15 cellular contexts compared by ENCODE assay signal in the genomic region with DNA sequence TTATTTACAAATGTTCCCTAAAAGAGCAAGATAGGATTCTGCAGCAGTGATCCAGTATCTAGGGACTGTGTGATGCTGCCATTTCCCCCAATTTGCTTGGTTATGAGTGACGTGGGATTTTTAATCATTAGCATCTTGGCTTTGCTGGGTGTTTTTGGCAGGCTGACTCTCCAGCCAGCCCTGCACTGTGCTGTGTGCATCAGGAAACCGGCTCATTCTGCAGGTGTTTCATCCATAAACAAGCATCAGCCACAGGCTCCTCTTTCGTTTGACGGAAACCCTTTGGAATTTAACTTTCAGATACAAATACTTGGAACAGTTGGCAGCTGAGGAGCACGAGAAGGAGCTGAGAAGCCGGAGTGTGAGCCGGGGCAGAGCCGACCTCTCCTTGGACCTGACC.
A peak's percentile ranks its signal among the peaks of the same experiment; 100 is the strongest.
DNase-seq lines count a peak whose midpoint lies in the region; ATAC-seq and TF ChIP-seq lines count a peak whose summit lies in the region.
"Had no signal": no experiment of that assay in that cellular context is flagged by ENCODE, and none has a peak within 500 bp of the region (broad histone marks: within the 10 kb centered on the region; RNA-seq: fewer than 3 reads in every experiment).

No MANE protein-coding gene starts in this region.

- H3K4me3 Mint-ChIP-seq in endodermal cell, result no peak overlapping the region
- H3K4me3 Mint-ChIP-seq: activated T-helper 17 cell treated with anti-CD3 and anti-CD28 coated beads, Interleukin-2, amount 50 U/mL, for 72 hours; T-helper 1 cell treated with Interleukin-12 subunit alpha and Interleukin-12 subunit beta and Interleukin-4 antibody, amounts not matched to agents 30 μg/mL and 1 μg/mL, for 36 hours had no signal

- ATAC-seq in HG03045 (IDR thresholded peaks at IDR 0.05; ENCODE audit: unreplicated experiment), result no peak
- no peak for ATAC-seq in mucosa of descending colon
- no peak for ATAC-seq in GM18870 (IDR thresholded peaks at IDR 0.05; ENCODE audit: unreplicated experiment)
- ATAC-seq: activated T-helper 17 cell treated with anti-CD3 and anti-CD28 coated beads, Interleukin-2, amount 50 U/mL, for 72 hours; Right ventricle myocardium inferior had no signal

- POLR2A ChIA-PET in AG04450 (lab: Yijun Ruan, JAX), result interaction anchor here (1.1 to 1.3 kb wide), 3 partner anchors 9 to 19 kb away, joined by 3 to 4 read pairs (median 3); no protein-coding TSS in a partner anchor

- H3K36me3 ChIP-seq in muscle layer of duodenum (ENCODE audit: control insufficient read depth in 1 of 2, insufficient read depth in 2 of 2, low read length in 2 of 2), result no peaks in the 10 kb centered on the region
- H3K36me3 ChIP-seq in mucosa of descending colon (ENCODE audit: low read depth), result no peaks in the 10 kb centered on the region
- H3K36me3 ChIP-seq in endodermal cell (ENCODE audit: control insufficient read depth, insufficient read depth, low read length), result no peaks in the 10 kb centered on the region

- peaks cover 4% of the 10 kb centered on the region for H3K27me3 Mint-ChIP-seq in endodermal cell (ENCODE audit: insufficient read depth)

- TF ChIP-seq CTCF in AG04450 (IDR thresholded peaks at IDR 0.05; ENCODE audit: low read depth, low read length) (no peak), mucosa of descending colon (IDR thresholded peaks at IDR 0.05) (no peak), endodermal cell (conservative IDR thresholded peaks at IDR 0.05) (no peak)

- H3K27ac ChIP-seq in AG04450 (ENCODE audit: low read depth, low read length) (peak overlapping the region; percentile 99), muscle layer of duodenum (ENCODE audit: low read length) (peak overlapping the region; percentile 50), endodermal cell (ENCODE audit: low read depth, low read length) (no peak overlapping the region)

- intact Hi-C loops in mucosa of descending colon (cut with DNase I, micrococcal nuclease), result no loop called here

- H3K4me1 Mint-ChIP-seq in endodermal cell, result peaks cover 17% of the 10 kb centered on the region
- H3K4me1 Mint-ChIP-seq: activated T-helper 17 cell treated with anti-CD3 and anti-CD28 coated beads, Interleukin-2, amount 50 U/mL, for 72 hours had no signal

- H3K4me1 ChIP-seq in muscle layer of duodenum (ENCODE audit: control insufficient read depth in 1 of 2, insufficient read depth in 2 of 2, low read length in 2 of 2) (peaks cover 0 to 17% of the 10 kb centered on the region in 2 donors), mucosa of descending colon (ENCODE audit: low read depth) (no peaks in the 10 kb centered on the region), endodermal cell (ENCODE audit: control insufficient read depth, insufficient read depth, low read length) (no peaks in the 10 kb centered on the region)

- CTCF ChIA-PET in AG04450 (lab: Charles Lee), result interaction anchor here (1.1 kb wide), 1 partner anchor 10 kb away, joined by 3 read pairs; no protein-coding TSS in a partner anchor

- no peaks in the 10 kb centered on the region for H3K9me3 ChIP-seq in AG04450 (ENCODE audit: control insufficient read depth, insufficient read depth, low read length)
- no peaks in the 10 kb centered on the region for H3K9me3 ChIP-seq in muscle layer of duodenum (ENCODE audit: control insufficient read depth in 1 of 2, low read length in 2 of 2)
- no peaks in the 10 kb centered on the region for H3K9me3 ChIP-seq in mucosa of descending colon
- no peaks in the 10 kb centered on the region for H3K9me3 ChIP-seq in endodermal cell (ENCODE audit: control insufficient read depth, low read length)

- WGBS in endodermal cell (ENCODE audit: insufficient coverage in 1 of 2, insufficient read length in 1 of 2), 2 experiments, result 89 to 97% methylated on average over 8 of the region's 8 CpGs

- DNase-seq in AG04450 (ENCODE audit: low read depth, low spot score), result peak; percentile 80
- peak; percentile 11 for DNase-seq in HCEC 1CT
- peak; percentile 22 for DNase-seq in astrocyte of the hippocampus (ENCODE audit: low read depth, low spot score)
- no peak for DNase-seq in mucosa of descending colon
- no peak for DNase-seq in endodermal cell
- DNase-seq: activated CD8-positive, alpha-beta memory T cell treated with anti-CD3 and anti-CD28 coated beads for 24 hours; GF-D8; stimulated activated CD4-positive, alpha-beta T cell treated with anti-CD3 and anti-CD28 coated beads, Interleukin-15, amount 100 ng/mL, for 24 hours; stimulated activated naive CD4-positive, alpha-beta T cell had no signal

- H3K27me3 ChIP-seq in AG04450 (ENCODE audit: control insufficient read depth, insufficient read depth, low read length) (no peaks in the 10 kb centered on the region), muscle layer of duodenum (ENCODE audit: low read depth, low read length) (no peaks in the 10 kb centered on the region), endodermal cell (ENCODE audit: control insufficient read depth, insufficient read depth, low read length, poor library complexity, severe bottlenecking) (no peaks in the 10 kb centered on the region)

- peak overlapping the region; percentile 77 for H3K4me3 ChIP-seq in AG04450 (ENCODE audit: low read depth, low read length)
- peak overlapping the region; percentile 43 to 60 for H3K4me3 ChIP-seq in muscle layer of duodenum (ENCODE audit: low read depth in 1 of 2, low read length in 2 of 2)
- H3K4me3 ChIP-seq in mucosa of descending colon, result no peak overlapping the region
- H3K4me3 ChIP-seq in endodermal cell (ENCODE audit: low read length), result no peak overlapping the region

- H3K36me3 Mint-ChIP-seq in endodermal cell (ENCODE audit: low read depth), result no peaks in the 10 kb centered on the region

- no peak overlapping the region for H3K27ac Mint-ChIP-seq in endodermal cell
- H3K27ac Mint-ChIP-seq: activated T-helper 17 cell treated with anti-CD3 and anti-CD28 coated beads, Interleukin-2, amount 50 U/mL, for 72 hours; T-helper 1 cell treated with Interleukin-12 subunit alpha and Interleukin-12 subunit beta and Interleukin-4 antibody, amounts not matched to agents 30 μg/mL and 1 μg/mL, for 36 hours had no signal

- no peaks in the 10 kb centered on the region for H3K9me3 Mint-ChIP-seq in endodermal cell
- H3K9me3 Mint-ChIP-seq: activated T-helper 17 cell treated with anti-CD3 and anti-CD28 coated beads, Interleukin-2, amount 50 U/mL, for 72 hours; T-helper 1 cell treated with Interleukin-12 subunit alpha and Interleukin-12 subunit beta and Interleukin-4 antibody, amounts not matched to agents 30 μg/mL and 1 μg/mL, for 36 hours had no signal

- H3K9ac ChIP-seq in endodermal cell (ENCODE audit: extremely low read depth, low read length, poor library complexity, severe bottlenecking), result no peak overlapping the region

Comparison
In these comparisons a context has a peak if more than half of its experiments do, and no peak if none do; other contexts are left out.
1. DNase-seq: peak in AG04450 (single experiment), HCEC 1CT (single experiment) and astrocyte of the hippocampus (single experiment); none in mucosa of descending colon (0 of 3) and endodermal cell (single experiment).
2. H3K4me3 ChIP-seq: peak in AG04450 (single experiment) and muscle layer of duodenum (2 of 2); none in mucosa of descending colon (single experiment) and endodermal cell (single experiment).